Comparison of ENCODE assay signal across 24 cellular contexts in genomic region chr2:159256159-159256558, GRCh38. TPM values are rescaled to one million over a fixed set of nuclear protein-coding genes. Genes with fewer than 3 reads are reported as not detected.
DNase-seq lines count a peak whose midpoint lies in the region; TF ChIP-seq lines count a peak whose summit lies in the region.
"Had no signal": no experiment of that assay in that cellular context is flagged by ENCODE, and none has a peak within 500 bp of the region (broad histone marks: within the 10 kb centered on the region; RNA-seq: fewer than 3 reads in every experiment).

No MANE protein-coding gene starts in this region.

- TF ChIP-seq CTCF in fibroblast of villous mesenchyme (IDR thresholded peaks at IDR 0.05; ENCODE audit: insufficient read depth, low read depth, low read length): no peak

- DNase-seq in AG08396 (ENCODE audit: low spot score) (peak; percentile 17), H4 (ENCODE audit: low spot score) (peak; percentile 20), brain pericyte (ENCODE audit: low read depth, low spot score) (peak; percentile 10), fibroblast of villous mesenchyme (ENCODE audit: low read depth) (peak; percentile 90), occipital lobe (lab: John Stamatoyannopoulos, UW) (no peak), SW 1271 (lab: John Stamatoyannopoulos, UW) (no peak), KG1 (lab: John Stamatoyannopoulos, UW) (no peak), NCI-H2227 (lab: John Stamatoyannopoulos, UW; ENCODE audit: unreplicated experiment) (no peak)
- DNase-seq: activated CD4-positive, alpha-beta memory T cell treated with anti-CD3 and anti-CD28 coated beads for 36 hours; activated CD8-positive, alpha-beta memory T cell treated with anti-CD3 and anti-CD28 coated beads, Interleukin-2, amount 50 U/mL, for 4 hours; activated naive CD4-positive, alpha-beta T cell treated with anti-CD3 and anti-CD28 coated beads for 36 hours; aorta; cerebellar nuclear complex; foreskin melanocyte; hippocampal formation; KBM-7; NCI-H1417 treated with DMSO at 0.1 percent for 48 hours; NCI-H2081; NCI-H82; posterior cingulate gyrus; right cardiac atrium; RPMI8226; stimulated activated CD4-positive, alpha-beta T cell treated with anti-CD3 and anti-CD28 coated beads, Interleukin-2, amount 100 ng/mL, for 48 hours had no signal

- no peak overlapping the region for H3K4me3 ChIP-seq in fibroblast of villous mesenchyme (ENCODE audit: low read depth, low read length)
- H3K4me3 ChIP-seq: neural progenitor cell had no signal

RNA-seq across cellular contexts. Expression of gene WDSUB1, which starts 30.3 kb away (rescaled TPM):
- total RNA-seq in H4 (2014; rRNA removed; shearing (Covaris generic)): 4.2 and 6.1 TPM in 2 replicates
- total RNA-seq in fibroblast of villous mesenchyme: 5.2 TPM in 2 replicates
- total RNA-seq in occipital lobe: 30.9 TPM

Comparison
In these comparisons a context has a peak if more than half of its experiments do, and no peak if none do; other contexts are left out.
1. DNase-seq: peak in AG08396 (single experiment), H4 (single experiment), brain pericyte (single experiment) and fibroblast of villous mesenchyme (single experiment); none in occipital lobe (single experiment), SW 1271 (0 of 2), KG1 (single experiment) and NCI-H2227 (single experiment).